In genomic region chr19:40190891-40191835, GRCh38 we compare ENCODE assay signal across 1 cellular context.
TF ChIP-seq lines count a peak whose summit lies in the region.

TSS of gene MAP3K10 (plus strand) at chr19:40191426. CDS start at chr19:40192032, 606 bp downstream.

TF ChIP-seq in HepG2, 621 proteins besides CTCF, POLR2A, EP300 and RAD21 (continued from another document and continues in another):
- TF ChIP-seq ZFP91 (CRISPR knock-in tag; IDR thresholded peaks at IDR 0.05; ENCODE audit: borderline replicate concordance) = peak; percentile 77; the same call in 1 of the 2 replicates
- peak; percentile 46; the same call in 1 of the 2 replicates for TF ChIP-seq IRF2 (CRISPR knock-in tag; IDR thresholded peaks at IDR 0.05)
- no peak for TF ChIP-seq SKI (IDR thresholded peaks at IDR 0.05; ENCODE audit: partially characterized antibody)
- TF ChIP-seq ZSCAN21 (CRISPR knock-in tag; IDR thresholded peaks at IDR 0.05; ENCODE audit: borderline replicate concordance) = peak; percentile 86; the same call in 1 of the 2 replicates
- TF ChIP-seq ZNF562 (CRISPR knock-in tag; IDR thresholded peaks at IDR 0.05; ENCODE audit: borderline replicate concordance) = no peak
- TF ChIP-seq HOXA3 (CRISPR knock-in tag; IDR thresholded peaks at IDR 0.05) = peak; percentile 63
- TF ChIP-seq ZNF253 (CRISPR knock-in tag; IDR thresholded peaks at IDR 0.05; ENCODE audit: borderline replicate concordance) = peak; percentile 81; the same call in 1 of the 2 replicates
- TF ChIP-seq, protein P1, sequence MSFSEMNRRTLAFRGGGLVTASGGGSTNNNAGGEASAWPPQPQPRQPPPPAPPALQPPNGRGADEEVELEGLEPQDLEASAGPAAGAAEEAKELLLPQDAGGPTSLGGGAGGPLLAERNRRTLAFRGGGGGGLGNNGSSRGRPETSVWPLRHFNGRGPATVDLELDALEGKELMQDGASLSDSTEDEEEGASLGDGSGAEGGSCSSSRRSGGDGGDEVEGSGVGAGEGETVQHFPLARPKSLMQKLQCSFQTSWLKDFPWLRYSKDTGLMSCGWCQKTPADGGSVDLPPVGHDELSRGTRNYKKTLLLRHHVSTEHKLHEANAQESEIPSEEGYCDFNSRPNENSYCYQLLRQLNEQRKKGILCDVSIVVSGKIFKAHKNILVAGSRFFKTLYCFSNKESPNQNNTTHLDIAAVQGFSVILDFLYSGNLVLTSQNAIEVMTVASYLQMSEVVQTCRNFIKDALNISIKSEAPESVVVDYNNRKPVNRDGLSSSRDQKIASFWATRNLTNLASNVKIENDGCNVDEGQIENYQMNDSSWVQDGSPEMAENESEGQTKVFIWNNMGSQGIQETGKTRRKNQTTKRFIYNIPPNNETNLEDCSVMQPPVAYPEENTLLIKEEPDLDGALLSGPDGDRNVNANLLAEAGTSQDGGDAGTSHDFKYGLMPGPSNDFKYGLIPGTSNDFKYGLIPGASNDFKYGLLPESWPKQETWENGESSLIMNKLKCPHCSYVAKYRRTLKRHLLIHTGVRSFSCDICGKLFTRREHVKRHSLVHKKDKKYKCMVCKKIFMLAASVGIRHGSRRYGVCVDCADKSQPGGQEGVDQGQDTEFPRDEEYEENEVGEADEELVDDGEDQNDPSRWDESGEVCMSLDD (CRISPR knock-in tag; IDR thresholded peaks at IDR 0.05; ENCODE audit: borderline replicate concordance) = no peak; the same call in 1 of the 2 replicates
- no peak for TF ChIP-seq ZNF773 (CRISPR knock-in tag; IDR thresholded peaks at IDR 0.05; ENCODE audit: borderline replicate concordance)
- TF ChIP-seq ZGPAT (CRISPR knock-in tag; IDR thresholded peaks at IDR 0.05) = peak; percentile 82; the same call in 1 of the 2 replicates
- peak; percentile 71; the same call in 1 of the 2 replicates for TF ChIP-seq PHF21A (CRISPR knock-in tag; IDR thresholded peaks at IDR 0.05)
- peak; percentile 71; the same call in 1 of the 2 replicates for TF ChIP-seq ATF1 (CRISPR knock-in tag; IDR thresholded peaks at IDR 0.05)
- TF ChIP-seq KDM5B (CRISPR knock-in tag; IDR thresholded peaks at IDR 0.05; ENCODE audit: borderline replicate concordance) = peak; percentile 87; the same call in 1 of the 2 replicates
- TF ChIP-seq FOSL2 (CRISPR knock-in tag; IDR thresholded peaks at IDR 0.05) = 0 out of 2 replicates have a peak, but pooled peaks have one; percentile 29
- TF ChIP-seq NFYB (CRISPR knock-in tag; IDR thresholded peaks at IDR 0.05) = 0 out of 2 replicates have a peak, but pooled peaks have one; percentile 21
- TF ChIP-seq ISL2 (CRISPR knock-in tag; IDR thresholded peaks at IDR 0.05) = peak; percentile 72
- TF ChIP-seq ZNF343 (CRISPR knock-in tag; IDR thresholded peaks at IDR 0.05) = peak; percentile 63; the same call in 1 of the 2 replicates
- peak; percentile 96 for TF ChIP-seq THAP11 (CRISPR knock-in tag; IDR thresholded peaks at IDR 0.05)
- TF ChIP-seq ZNF143 (CRISPR knock-in tag; IDR thresholded peaks at IDR 0.05) = peak; percentile 88
- TF ChIP-seq KAT8 (CRISPR knock-in tag; IDR thresholded peaks at IDR 0.05) = peak; percentile 26; the same call in 1 of the 2 replicates
- no peak for TF ChIP-seq NFIB (CRISPR knock-in tag; IDR thresholded peaks at IDR 0.05; ENCODE audit: borderline replicate concordance)
- peak; percentile 76 for TF ChIP-seq RBFOX2 (IDR thresholded peaks at IDR 0.05; ENCODE audit: low read depth, low read length)
- TF ChIP-seq ZNF337 (CRISPR knock-in tag; IDR thresholded peaks at IDR 0.05; ENCODE audit: borderline replicate concordance, low read depth) = 0 out of 2 replicates have a peak, but pooled peaks have one; percentile 43
- peak; percentile 94 for TF ChIP-seq ZNF335 (CRISPR knock-in tag; IDR thresholded peaks at IDR 0.05)
- TF ChIP-seq, protein P2, sequence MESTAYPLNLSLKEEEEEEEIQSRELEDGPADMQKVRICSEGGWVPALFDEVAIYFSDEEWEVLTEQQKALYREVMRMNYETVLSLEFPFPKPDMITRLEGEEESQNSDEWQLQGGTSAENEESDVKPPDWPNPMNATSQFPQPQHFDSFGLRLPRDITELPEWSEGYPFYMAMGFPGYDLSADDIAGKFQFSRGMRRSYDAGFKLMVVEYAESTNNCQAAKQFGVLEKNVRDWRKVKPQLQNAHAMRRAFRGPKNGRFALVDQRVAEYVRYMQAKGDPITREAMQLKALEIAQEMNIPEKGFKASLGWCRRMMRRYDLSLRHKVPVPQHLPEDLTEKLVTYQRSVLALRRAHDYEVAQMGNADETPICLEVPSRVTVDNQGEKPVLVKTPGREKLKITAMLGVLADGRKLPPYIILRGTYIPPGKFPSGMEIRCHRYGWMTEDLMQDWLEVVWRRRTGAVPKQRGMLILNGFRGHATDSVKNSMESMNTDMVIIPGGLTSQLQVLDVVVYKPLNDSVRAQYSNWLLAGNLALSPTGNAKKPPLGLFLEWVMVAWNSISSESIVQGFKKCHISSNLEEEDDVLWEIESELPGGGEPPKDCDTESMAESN (CRISPR knock-in tag; conservative IDR thresholded peaks at IDR 0.05) = peak; percentile 56; the same call in 1 of the 2 replicates
- TF ChIP-seq ZNF274 (CRISPR knock-in tag; IDR thresholded peaks at IDR 0.05) = peak; percentile 85; the same call in 1 of the 2 replicates
- peak; percentile 46 for TF ChIP-seq HNRNPK (IDR thresholded peaks at IDR 0.05; ENCODE audit: low read depth, low read length, poor library complexity, severe bottlenecking)
- TF ChIP-seq, protein P3, sequence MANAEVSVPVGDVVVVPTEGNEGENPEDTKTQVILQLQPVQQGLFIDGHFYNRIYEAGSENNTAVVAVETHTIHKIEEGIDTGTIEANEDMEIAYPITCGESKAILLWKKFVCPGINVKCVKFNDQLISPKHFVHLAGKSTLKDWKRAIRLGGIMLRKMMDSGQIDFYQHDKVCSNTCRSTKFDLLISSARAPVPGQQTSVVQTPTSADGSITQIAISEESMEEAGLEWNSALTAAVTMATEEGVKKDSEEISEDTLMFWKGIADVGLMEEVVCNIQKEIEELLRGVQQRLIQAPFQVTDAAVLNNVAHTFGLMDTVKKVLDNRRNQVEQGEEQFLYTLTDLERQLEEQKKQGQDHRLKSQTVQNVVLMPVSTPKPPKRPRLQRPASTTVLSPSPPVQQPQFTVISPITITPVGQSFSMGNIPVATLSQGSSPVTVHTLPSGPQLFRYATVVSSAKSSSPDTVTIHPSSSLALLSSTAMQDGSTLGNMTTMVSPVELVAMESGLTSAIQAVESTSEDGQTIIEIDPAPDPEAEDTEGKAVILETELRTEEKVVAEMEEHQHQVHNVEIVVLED (CRISPR knock-in tag; IDR thresholded peaks at IDR 0.05; ENCODE audit: borderline replicate concordance) = peak; percentile 85
- 0 out of 2 replicates have a peak, but pooled peaks have one; percentile 22 for TF ChIP-seq ZNF510 (CRISPR knock-in tag; IDR thresholded peaks at IDR 0.05; ENCODE audit: low read depth)
- TF ChIP-seq ZNF691 (CRISPR knock-in tag; IDR thresholded peaks at IDR 0.05; ENCODE audit: borderline replicate concordance, low read depth) = 0 out of 2 replicates have a peak, but pooled peaks have one; percentile 35
- TF ChIP-seq ETV6 (CRISPR knock-in tag; conservative IDR thresholded peaks at IDR 0.05) = 0 out of 2 replicates have a peak, but pooled peaks have one; percentile 51
- peak; percentile 78 for TF ChIP-seq HDAC1 (CRISPR knock-in tag; IDR thresholded peaks at IDR 0.05)
- TF ChIP-seq MYC (CRISPR knock-in tag; IDR thresholded peaks at IDR 0.05; ENCODE audit: borderline replicate concordance) = peak; percentile 15; the same call in 1 of the 2 replicates
- TF ChIP-seq PCBP1 (IDR thresholded peaks at IDR 0.05; ENCODE audit: borderline replicate concordance, low read depth, low read length) = 0 out of 2 replicates have a peak, but pooled peaks have one; percentile 28
- 0 out of 2 replicates have a peak, but pooled peaks have one; percentile 48 for TF ChIP-seq NPAS2 (CRISPR knock-in tag; IDR thresholded peaks at IDR 0.05; ENCODE audit: borderline replicate concordance)
- no peak for TF ChIP-seq ZNF362 (CRISPR knock-in tag; IDR thresholded peaks at IDR 0.05; ENCODE audit: borderline replicate concordance)
- peak; percentile 62; the same call in 1 of the 2 replicates for TF ChIP-seq GZF1 (CRISPR knock-in tag; IDR thresholded peaks at IDR 0.05)
- TF ChIP-seq ZNF777 (CRISPR knock-in tag; IDR thresholded peaks at IDR 0.05) = peak; percentile 64; the same call in 1 of the 2 replicates
- peak; percentile 69 for TF ChIP-seq NR2C2 (CRISPR knock-in tag; IDR thresholded peaks at IDR 0.05; ENCODE audit: borderline replicate concordance)
- TF ChIP-seq, protein P4, sequence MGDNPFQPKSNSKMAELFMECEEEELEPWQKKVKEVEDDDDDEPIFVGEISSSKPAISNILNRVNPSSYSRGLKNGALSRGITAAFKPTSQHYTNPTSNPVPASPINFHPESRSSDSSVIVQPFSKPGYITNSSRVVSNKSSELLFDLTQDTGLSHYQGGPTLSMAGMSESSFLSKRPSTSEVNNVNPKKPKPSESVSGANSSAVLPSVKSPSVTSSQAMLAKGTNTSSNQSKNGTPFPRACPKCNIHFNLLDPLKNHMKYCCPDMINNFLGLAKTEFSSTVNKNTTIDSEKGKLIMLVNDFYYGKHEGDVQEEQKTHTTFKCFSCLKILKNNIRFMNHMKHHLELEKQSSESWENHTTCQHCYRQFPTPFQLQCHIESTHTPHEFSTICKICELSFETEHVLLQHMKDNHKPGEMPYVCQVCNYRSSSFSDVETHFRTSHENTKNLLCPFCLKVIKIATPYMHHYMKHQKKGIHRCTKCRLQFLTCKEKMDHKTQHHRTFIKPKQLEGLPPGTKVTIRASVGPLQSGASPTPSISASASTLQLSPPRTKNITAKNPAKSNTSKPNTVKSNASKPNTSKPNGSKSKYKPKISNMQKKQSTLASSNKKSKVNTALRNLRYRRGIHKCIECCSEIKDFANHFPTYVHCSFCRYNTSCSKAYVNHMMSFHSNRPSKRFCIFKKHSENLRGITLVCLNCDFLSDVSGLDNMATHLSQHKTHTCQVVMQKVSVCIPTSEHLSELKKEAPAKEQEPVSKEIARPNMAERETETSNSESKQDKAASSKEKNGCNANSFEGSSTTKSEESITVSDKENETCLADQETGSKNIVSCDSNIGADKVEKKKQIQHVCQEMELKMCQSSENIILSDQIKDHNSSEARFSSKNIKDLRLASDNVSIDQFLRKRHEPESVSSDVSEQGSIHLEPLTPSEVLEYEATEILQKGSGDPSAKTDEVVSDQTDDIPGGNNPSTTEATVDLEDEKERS (CRISPR knock-in tag; IDR thresholded peaks at IDR 0.05) = peak; percentile 55; the same call in 1 of the 2 replicates
- TF ChIP-seq ZFP90 (CRISPR knock-in tag; IDR thresholded peaks at IDR 0.05; ENCODE audit: borderline replicate concordance) = peak; percentile 72; the same call in 1 of the 2 replicates
- no peak for TF ChIP-seq ZNF746 (CRISPR knock-in tag; IDR thresholded peaks at IDR 0.05)
- no peak for TF ChIP-seq PHB2 (IDR thresholded peaks at IDR 0.05; ENCODE audit: partially characterized antibody)
- TF ChIP-seq, protein P5, sequence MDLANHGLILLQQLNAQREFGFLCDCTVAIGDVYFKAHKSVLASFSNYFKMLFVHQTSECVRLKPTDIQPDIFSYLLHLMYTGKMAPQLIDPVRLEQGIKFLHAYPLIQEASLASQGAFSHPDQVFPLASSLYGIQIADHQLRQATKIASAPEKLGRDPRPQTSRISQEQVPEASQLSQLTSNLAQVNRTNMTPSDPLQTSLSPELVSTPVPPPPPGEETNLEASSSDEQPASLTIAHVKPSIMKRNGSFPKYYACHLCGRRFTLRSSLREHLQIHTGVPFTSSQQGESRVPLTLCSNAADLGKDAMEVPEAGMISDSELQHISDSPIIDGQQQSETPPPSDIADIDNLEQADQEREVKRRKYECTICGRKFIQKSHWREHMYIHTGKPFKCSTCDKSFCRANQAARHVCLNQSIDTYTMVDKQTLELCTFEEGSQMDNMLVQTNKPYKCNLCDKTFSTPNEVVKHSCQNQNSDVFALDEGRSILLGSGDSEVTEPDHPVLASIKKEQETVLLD (CRISPR knock-in tag; IDR thresholded peaks at IDR 0.05; ENCODE audit: low read depth) = peak; percentile 20; the same call in 1 of the 2 replicates
